Comparison of ENCODE assay signal across 10 cellular contexts in the genomic region with DNA sequence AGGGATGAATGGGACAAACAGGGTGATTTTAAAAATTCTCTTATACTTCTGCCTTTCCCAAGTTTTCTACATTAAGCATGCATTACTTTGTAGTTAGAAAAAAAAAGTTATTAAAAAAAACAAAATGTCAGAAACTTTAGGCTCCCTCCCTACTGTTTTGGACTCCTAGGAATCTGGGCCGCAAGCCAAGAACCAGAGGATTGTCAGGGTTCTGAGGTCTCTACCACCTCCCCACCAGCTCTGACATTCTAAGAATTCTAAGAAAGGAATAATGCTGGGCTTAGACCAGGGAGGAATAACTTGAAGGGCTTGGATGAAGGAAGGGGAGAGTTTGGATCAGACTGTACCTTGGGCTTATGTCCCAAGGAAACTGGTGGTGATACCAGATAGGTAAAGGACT. TPM values are rescaled to one million over a fixed set of nuclear protein-coding genes. Genes with fewer than 3 reads are reported as not detected.
A peak's percentile ranks its signal among the peaks of the same experiment; 100 is the strongest.
DNase-seq lines count a peak whose midpoint lies in the region; TF ChIP-seq lines count a peak whose summit lies in the region.
"Had no signal": no experiment of that assay in that cellular context is flagged by ENCODE, and none has a peak within 500 bp of the region (broad histone marks: within the 10 kb centered on the region; RNA-seq: fewer than 3 reads in every experiment).

No MANE protein-coding gene starts in this region.

- in situ Hi-C loops in brain microvascular endothelial cell (cut with HindIII; ENCODE audit: low pct_ligation_motif_present, low sequenced_read_pairs), result no loop called here

- peaks cover 19% of the 10 kb centered on the region for H3F3A ChIP-seq in neural progenitor cell (ENCODE audit: low read depth)

- H3K27ac Mint-ChIP-seq in neural progenitor cell, result peak overlapping the region; percentile 44

- TF ChIP-seq CTCF in brain microvascular endothelial cell (IDR thresholded peaks at IDR 0.05; ENCODE audit: low read depth, low read length, missing control alignments) (no peak), neural progenitor cell (IDR thresholded peaks at IDR 0.05) (no peak)

- H3K27me3 Mint-ChIP-seq in neural progenitor cell (ENCODE audit: insufficient read depth, low read depth), result peaks cover 9% of the 10 kb centered on the region

- H3K9me3 ChIP-seq in MG63, result no peaks in the 10 kb centered on the region
- no peaks in the 10 kb centered on the region for H3K9me3 ChIP-seq in neural progenitor cell (ENCODE audit: low read depth)

- H3K27ac ChIP-seq in brain microvascular endothelial cell (no peak overlapping the region), neural progenitor cell (no peak overlapping the region)

- no peak overlapping the region for H3K4me3 ChIP-seq in MG63
- no peak overlapping the region for H3K4me3 ChIP-seq in brain microvascular endothelial cell (ENCODE audit: low read depth, low read length)
- no peak overlapping the region for H3K4me3 ChIP-seq in neural progenitor cell

- no peaks in the 10 kb centered on the region for H4K20me1 ChIP-seq in neural progenitor cell (ENCODE audit: low read depth)

- H3K4me1 ChIP-seq in neural progenitor cell, result peaks cover 14% of the 10 kb centered on the region

- H3K4me2 ChIP-seq in neural progenitor cell, result no peak overlapping the region

- no peaks in the 10 kb centered on the region for H3K9me3 Mint-ChIP-seq in neural progenitor cell

- H3K9ac ChIP-seq in neural progenitor cell, result no peak overlapping the region

- no peak overlapping the region for H2AFZ ChIP-seq in neural progenitor cell (replicated peaks)

- H3K79me2 ChIP-seq in neural progenitor cell (ENCODE audit: low read depth), result peaks cover 21% of the 10 kb centered on the region

- H3K4me1 Mint-ChIP-seq in neural progenitor cell, result peaks cover 29% of the 10 kb centered on the region

- DNase-seq in DMS 273 (lab: John Stamatoyannopoulos, UW; ENCODE audit: unreplicated experiment) (peak; percentile 26), DMS 273 treated with DMSO at 0.1 percent for 48 hours (lab: John Stamatoyannopoulos, UW) (no peak), MG63 (peak; percentile 67), brain microvascular endothelial cell (peak; percentile 26), neural progenitor cell (ENCODE audit: low spot score) (no peak), NCI-H748 treated with DMSO at 0.1 percent for 48 hours (lab: John Stamatoyannopoulos, UW) (no peak), NCI-H345 treated with DMSO at 0.1 percent for 48 hours (lab: John Stamatoyannopoulos, UW; ENCODE audit: unreplicated experiment) (no peak)
- no peak for DNase-seq in stimulated activated CD4-positive, alpha-beta T cell treated with anti-CD3 and anti-CD28 coated beads, Interleukin-4, amount 100 ng/mL, for 4 hours
- DNase-seq: NCI-H1092 treated with DMSO at 0.1 percent for 48 hours had no signal

- H3K36me3 ChIP-seq in MG63 (peaks cover 36% of the 10 kb centered on the region), brain microvascular endothelial cell (replicated peaks) (no peaks in the 10 kb centered on the region), neural progenitor cell (no peaks in the 10 kb centered on the region)

- H3K27me3 ChIP-seq in MG63 (no peaks in the 10 kb centered on the region), brain microvascular endothelial cell (replicated peaks) (no peaks in the 10 kb centered on the region), neural progenitor cell (no peaks in the 10 kb centered on the region)

- peak overlapping the region; percentile 85 for H3K4me3 Mint-ChIP-seq in neural progenitor cell

- peaks cover 10% of the 10 kb centered on the region for H3K36me3 Mint-ChIP-seq in neural progenitor cell

RNA-seq across cellular contexts. Expression of a gene that starts 1.1 kb away (rescaled TPM):
- 15.5 and 35.6 TPM in 2 replicates for total RNA-seq in MG63 (2014; rRNA removed; shearing (Covaris generic); ENCODE audit: low replicate concordance)
- 13.2 and 31.9 TPM in 2 replicates for total RNA-seq in neural progenitor cell (ENCODE audit: low replicate concordance)

RNA-seq across cellular contexts. Expression of a gene that starts 7.7 kb away (rescaled TPM):
- 0.40 TPM in 1 of 2 replicates, not detected in the other for total RNA-seq in MG63 (2014; rRNA removed; shearing (Covaris generic); ENCODE audit: low replicate concordance)
- total RNA-seq in neural progenitor cell (ENCODE audit: low replicate concordance), result 0.09 and 0.25 TPM in 2 replicates

RNA-seq across cellular contexts. Expression of a gene that starts 8.0 kb away (rescaled TPM):
- 72.4 and 84.4 TPM in 2 replicates for total RNA-seq in MG63 (2014; rRNA removed; shearing (Covaris generic); ENCODE audit: low replicate concordance)
- total RNA-seq in neural progenitor cell (ENCODE audit: low replicate concordance), result 3.8 and 10.6 TPM in 2 replicates

RNA-seq across cellular contexts. Expression of a gene that starts 8.2 kb away (rescaled TPM):
- total RNA-seq in MG63 (2014; rRNA removed; shearing (Covaris generic); ENCODE audit: low replicate concordance), result 8,012 and 15,182 TPM in 2 replicates
- 1,307 and 2,709 TPM in 2 replicates for total RNA-seq in neural progenitor cell (ENCODE audit: low replicate concordance)

RNA-seq across cellular contexts. Expression of a gene that starts 15.3 kb away (rescaled TPM):
- total RNA-seq in MG63 (2014; rRNA removed; shearing (Covaris generic); ENCODE audit: low replicate concordance), result 1.4 and 4.0 TPM in 2 replicates
- total RNA-seq in neural progenitor cell (ENCODE audit: low replicate concordance), result 0.56 and 0.86 TPM in 2 replicates
- total RNA-seq: cardiac septum had no signal

Comparison
In these comparisons a context has a peak if more than half of its experiments do, and no peak if none do; other contexts are left out.
1. DNase-seq: peak in DMS 273 (single experiment), MG63 (single experiment) and brain microvascular endothelial cell (single experiment); none in DMS 273 treated with DMSO at 0.1 percent for 48 hours (single experiment), neural progenitor cell (single experiment), NCI-H748 treated with DMSO at 0.1 percent for 48 hours (single experiment), NCI-H345 treated with DMSO at 0.1 percent for 48 hours (single experiment) and stimulated activated CD4-positive, alpha-beta T cell treated with anti-CD3 and anti-CD28 coated beads, Interleukin-4, amount 100 ng/mL, for 4 hours (0 of 2).